In the genomic region with DNA sequence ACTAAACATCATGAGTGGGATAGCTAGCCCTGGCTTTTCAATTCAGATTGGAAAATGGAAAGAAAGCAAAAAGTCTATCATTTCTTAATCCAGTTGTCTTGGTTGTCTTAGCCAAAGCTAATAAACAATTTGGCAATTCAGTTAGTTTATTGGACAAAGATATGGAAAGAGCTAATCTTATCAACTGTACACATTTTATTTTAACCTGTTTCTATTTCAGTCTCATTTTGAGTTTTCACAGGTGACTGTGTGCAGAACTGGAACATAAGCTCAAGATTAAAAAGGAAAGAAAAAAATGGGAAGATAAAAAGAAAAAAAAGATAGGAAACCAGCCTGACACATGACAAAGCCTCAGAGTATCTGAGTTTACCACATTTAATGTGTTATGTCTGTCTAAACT, we compare ENCODE assay signal across 23 cellular contexts.
"Had no signal": no experiment of that assay in that cellular context is flagged by ENCODE, and none has a peak within 500 bp of the region (broad histone marks: within the 10 kb centered on the region; RNA-seq: fewer than 3 reads in every experiment).

No MANE protein-coding gene starts in this region.

- H3K4me1 Mint-ChIP-seq: activated B cell treated with CpG ODN at 0.5 μM for 24 hours; central memory CD8-positive, alpha-beta T cell had no signal

- H3K9me3 ChIP-seq: adrenal gland, SJCRH30 had no signal

- H3K9me3 Mint-ChIP-seq: activated B cell treated with CpG ODN at 0.5 μM for 24 hours; activated CD4-positive, alpha-beta memory T cell treated with anti-CD3 and anti-CD28 coated beads for 36 hours; activated naive CD4-positive, alpha-beta T cell treated with anti-CD3 and anti-CD28 coated beads for 36 hours; activated T-helper 1 cell treated with anti-CD3 and anti-CD28 coated beads, Interleukin-12 subunit alpha, Interleukin-12 subunit beta, Interleukin-2, Interleukin-4 antibody, amounts not matched to agents 30 ng/mL and 10 ng/mL and 1 ng/mL, durations not matched to agents 14 hours and 24 hours and 36 hours; T-helper 1 cell treated with Interleukin-12 subunit alpha and Interleukin-12 subunit beta and Interleukin-4 antibody, amounts not matched to agents 30 μg/mL and 1 μg/mL, for 36 hours; T-helper 2 cell treated with Interferon-gamma antibody and Interleukin-4, amounts not matched to agents 5 μg/mL and 100 μg/mL, for 36 hours had no signal

- DNase-seq: activated B cell treated with CpG ODN at 0.5 μM for 24 hours; activated CD4-positive, alpha-beta memory T cell treated with anti-CD3 and anti-CD28 coated beads for 36 hours; activated CD4-positive, alpha-beta T cell treated with anti-CD3 and anti-CD28 coated beads for 4 hours; activated CD4-positive, alpha-beta T cell treated with anti-CD3 and anti-CD28 coated beads, Interleukin-2, amount 50 U/mL, for 1 hour; activated CD4-positive, CD25-positive, alpha-beta regulatory T cell treated with anti-CD3 and anti-CD28 coated beads, Interleukin-2, amount 50 U/mL, for 72 hours; activated CD8-positive, alpha-beta memory T cell treated with anti-CD3 and anti-CD28 coated beads, Interleukin-2, amount 50 U/mL, for 4 hours; activated gamma-delta T cell treated with Interleukin-2 at 50 U/mL for 16 hours; activated naive CD4-positive, alpha-beta T cell treated with anti-CD3 and anti-CD28 coated beads for 36 hours; activated T-cell treated with anti-CD3 and anti-CD28 coated beads for 4 hours; activated T-cell treated with anti-CD3 and anti-CD28 coated beads, Interleukin-2, amount 50 U/mL, for 4 hours; adrenal gland; brain microvascular endothelial cell; Karpas-422; KBM-7; NCI-H1417 treated with DMSO at 0.1 percent for 48 hours; NCI-H2227 treated with DMSO at 0.1 percent for 48 hours had no signal

- H3K36me3 Mint-ChIP-seq: activated CD4-positive, alpha-beta memory T cell treated with anti-CD3 and anti-CD28 coated beads for 36 hours; activated naive CD4-positive, alpha-beta T cell treated with anti-CD3 and anti-CD28 coated beads, Interleukin-2, amount 50 U/mL, for 72 hours had no signal

- H3K27ac Mint-ChIP-seq: activated B cell treated with CpG ODN at 0.5 μM for 24 hours; activated CD4-positive, alpha-beta memory T cell treated with anti-CD3 and anti-CD28 coated beads for 36 hours; activated naive CD4-positive, alpha-beta T cell treated with anti-CD3 and anti-CD28 coated beads for 36 hours; activated naive CD4-positive, alpha-beta T cell treated with anti-CD3 and anti-CD28 coated beads, Interleukin-2, amount 50 U/mL, for 72 hours; activated T-helper 1 cell treated with anti-CD3 and anti-CD28 coated beads, Interleukin-12 subunit alpha, Interleukin-12 subunit beta, Interleukin-2, Interleukin-4 antibody, amounts not matched to agents 30 ng/mL and 10 ng/mL and 1 ng/mL, durations not matched to agents 14 hours and 24 hours and 36 hours; T-helper 1 cell treated with Interleukin-12 subunit alpha and Interleukin-12 subunit beta and Interleukin-4 antibody, amounts not matched to agents 30 μg/mL and 1 μg/mL, for 36 hours; T-helper 2 cell treated with Interferon-gamma antibody and Interleukin-4, amounts not matched to agents 5 μg/mL and 100 μg/mL, for 36 hours had no signal

- H3K4me1 ChIP-seq: adrenal gland, SJCRH30 had no signal

- H3K4me3 ChIP-seq: adrenal gland, SJCRH30, SK-N-MC had no signal

- H3K27me3 ChIP-seq: adrenal gland, brain microvascular endothelial cell, SJCRH30 had no signal

- H3K27ac ChIP-seq: brain microvascular endothelial cell, SJCRH30, SK-N-MC had no signal

- H3K4me3 Mint-ChIP-seq: activated B cell treated with CpG ODN at 0.5 μM for 24 hours; activated CD4-positive, alpha-beta memory T cell treated with anti-CD3 and anti-CD28 coated beads for 36 hours; activated naive CD4-positive, alpha-beta T cell treated with anti-CD3 and anti-CD28 coated beads for 36 hours; activated T-cell treated with anti-CD3 and anti-CD28 coated beads, Interleukin-2, amount 50 U/mL, for 4 hours; activated T-helper 1 cell treated with anti-CD3 and anti-CD28 coated beads, Interleukin-12 subunit alpha, Interleukin-12 subunit beta, Interleukin-2, Interleukin-4 antibody, amounts not matched to agents 30 ng/mL and 10 ng/mL and 1 ng/mL, durations not matched to agents 14 hours and 24 hours and 36 hours; central memory CD8-positive, alpha-beta T cell; T-helper 1 cell treated with Interleukin-12 subunit alpha and Interleukin-12 subunit beta and Interleukin-4 antibody, amounts not matched to agents 30 μg/mL and 1 μg/mL, for 36 hours; T-helper 2 cell treated with Interferon-gamma antibody and Interleukin-4, amounts not matched to agents 5 μg/mL and 100 μg/mL, for 36 hours had no signal

- H3K36me3 ChIP-seq: adrenal gland, brain microvascular endothelial cell, SJCRH30 had no signal

- H3K27me3 Mint-ChIP-seq: activated B cell treated with CpG ODN at 0.5 μM for 24 hours; activated CD4-positive, alpha-beta memory T cell treated with anti-CD3 and anti-CD28 coated beads for 36 hours; central memory CD8-positive, alpha-beta T cell had no signal
